1 cellular context compared by ENCODE assay signal in genomic region chr16:67236551-67237395, GRCh38.
TF ChIP-seq lines count a peak whose summit lies in the region.

No MANE protein-coding gene starts in this region.

TF ChIP-seq in K562, 482 proteins besides CTCF, POLR2A, EP300 and RAD21 (continued from another document):
- TF ChIP-seq, protein P1, sequence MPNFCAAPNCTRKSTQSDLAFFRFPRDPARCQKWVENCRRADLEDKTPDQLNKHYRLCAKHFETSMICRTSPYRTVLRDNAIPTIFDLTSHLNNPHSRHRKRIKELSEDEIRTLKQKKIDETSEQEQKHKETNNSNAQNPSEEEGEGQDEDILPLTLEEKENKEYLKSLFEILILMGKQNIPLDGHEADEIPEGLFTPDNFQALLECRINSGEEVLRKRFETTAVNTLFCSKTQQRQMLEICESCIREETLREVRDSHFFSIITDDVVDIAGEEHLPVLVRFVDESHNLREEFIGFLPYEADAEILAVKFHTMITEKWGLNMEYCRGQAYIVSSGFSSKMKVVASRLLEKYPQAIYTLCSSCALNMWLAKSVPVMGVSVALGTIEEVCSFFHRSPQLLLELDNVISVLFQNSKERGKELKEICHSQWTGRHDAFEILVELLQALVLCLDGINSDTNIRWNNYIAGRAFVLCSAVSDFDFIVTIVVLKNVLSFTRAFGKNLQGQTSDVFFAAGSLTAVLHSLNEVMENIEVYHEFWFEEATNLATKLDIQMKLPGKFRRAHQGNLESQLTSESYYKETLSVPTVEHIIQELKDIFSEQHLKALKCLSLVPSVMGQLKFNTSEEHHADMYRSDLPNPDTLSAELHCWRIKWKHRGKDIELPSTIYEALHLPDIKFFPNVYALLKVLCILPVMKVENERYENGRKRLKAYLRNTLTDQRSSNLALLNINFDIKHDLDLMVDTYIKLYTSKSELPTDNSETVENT (CRISPR knock-in tag; IDR thresholded peaks at IDR 0.05): no peak
- TF ChIP-seq BACH1 (tag; IDR thresholded peaks at IDR 0.05) (no peak), ZNF398 (CRISPR knock-in tag; IDR thresholded peaks at IDR 0.05) (no peak), ZNF589 (CRISPR knock-in tag; IDR thresholded peaks at IDR 0.05; ENCODE audit: low read depth) (no peak), TAF15 (IDR thresholded peaks at IDR 0.05; ENCODE audit: low read depth, low read length) (no peak), ZNF57 (CRISPR knock-in tag; IDR thresholded peaks at IDR 0.05) (no peak), TCF7 (IDR thresholded peaks at IDR 0.05; ENCODE audit: borderline replicate concordance) (no peak)
- TF ChIP-seq, protein P2, sequence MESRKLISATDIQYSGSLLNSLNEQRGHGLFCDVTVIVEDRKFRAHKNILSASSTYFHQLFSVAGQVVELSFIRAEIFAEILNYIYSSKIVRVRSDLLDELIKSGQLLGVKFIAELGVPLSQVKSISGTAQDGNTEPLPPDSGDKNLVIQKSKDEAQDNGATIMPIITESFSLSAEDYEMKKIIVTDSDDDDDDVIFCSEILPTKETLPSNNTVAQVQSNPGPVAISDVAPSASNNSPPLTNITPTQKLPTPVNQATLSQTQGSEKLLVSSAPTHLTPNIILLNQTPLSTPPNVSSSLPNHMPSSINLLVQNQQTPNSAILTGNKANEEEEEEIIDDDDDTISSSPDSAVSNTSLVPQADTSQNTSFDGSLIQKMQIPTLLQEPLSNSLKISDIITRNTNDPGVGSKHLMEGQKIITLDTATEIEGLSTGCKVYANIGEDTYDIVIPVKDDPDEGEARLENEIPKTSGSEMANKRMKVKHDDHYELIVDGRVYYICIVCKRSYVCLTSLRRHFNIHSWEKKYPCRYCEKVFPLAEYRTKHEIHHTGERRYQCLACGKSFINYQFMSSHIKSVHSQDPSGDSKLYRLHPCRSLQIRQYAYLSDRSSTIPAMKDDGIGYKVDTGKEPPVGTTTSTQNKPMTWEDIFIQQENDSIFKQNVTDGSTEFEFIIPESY (CRISPR knock-in tag; IDR thresholded peaks at IDR 0.05): peak; percentile 86
- TF ChIP-seq, protein P3, sequence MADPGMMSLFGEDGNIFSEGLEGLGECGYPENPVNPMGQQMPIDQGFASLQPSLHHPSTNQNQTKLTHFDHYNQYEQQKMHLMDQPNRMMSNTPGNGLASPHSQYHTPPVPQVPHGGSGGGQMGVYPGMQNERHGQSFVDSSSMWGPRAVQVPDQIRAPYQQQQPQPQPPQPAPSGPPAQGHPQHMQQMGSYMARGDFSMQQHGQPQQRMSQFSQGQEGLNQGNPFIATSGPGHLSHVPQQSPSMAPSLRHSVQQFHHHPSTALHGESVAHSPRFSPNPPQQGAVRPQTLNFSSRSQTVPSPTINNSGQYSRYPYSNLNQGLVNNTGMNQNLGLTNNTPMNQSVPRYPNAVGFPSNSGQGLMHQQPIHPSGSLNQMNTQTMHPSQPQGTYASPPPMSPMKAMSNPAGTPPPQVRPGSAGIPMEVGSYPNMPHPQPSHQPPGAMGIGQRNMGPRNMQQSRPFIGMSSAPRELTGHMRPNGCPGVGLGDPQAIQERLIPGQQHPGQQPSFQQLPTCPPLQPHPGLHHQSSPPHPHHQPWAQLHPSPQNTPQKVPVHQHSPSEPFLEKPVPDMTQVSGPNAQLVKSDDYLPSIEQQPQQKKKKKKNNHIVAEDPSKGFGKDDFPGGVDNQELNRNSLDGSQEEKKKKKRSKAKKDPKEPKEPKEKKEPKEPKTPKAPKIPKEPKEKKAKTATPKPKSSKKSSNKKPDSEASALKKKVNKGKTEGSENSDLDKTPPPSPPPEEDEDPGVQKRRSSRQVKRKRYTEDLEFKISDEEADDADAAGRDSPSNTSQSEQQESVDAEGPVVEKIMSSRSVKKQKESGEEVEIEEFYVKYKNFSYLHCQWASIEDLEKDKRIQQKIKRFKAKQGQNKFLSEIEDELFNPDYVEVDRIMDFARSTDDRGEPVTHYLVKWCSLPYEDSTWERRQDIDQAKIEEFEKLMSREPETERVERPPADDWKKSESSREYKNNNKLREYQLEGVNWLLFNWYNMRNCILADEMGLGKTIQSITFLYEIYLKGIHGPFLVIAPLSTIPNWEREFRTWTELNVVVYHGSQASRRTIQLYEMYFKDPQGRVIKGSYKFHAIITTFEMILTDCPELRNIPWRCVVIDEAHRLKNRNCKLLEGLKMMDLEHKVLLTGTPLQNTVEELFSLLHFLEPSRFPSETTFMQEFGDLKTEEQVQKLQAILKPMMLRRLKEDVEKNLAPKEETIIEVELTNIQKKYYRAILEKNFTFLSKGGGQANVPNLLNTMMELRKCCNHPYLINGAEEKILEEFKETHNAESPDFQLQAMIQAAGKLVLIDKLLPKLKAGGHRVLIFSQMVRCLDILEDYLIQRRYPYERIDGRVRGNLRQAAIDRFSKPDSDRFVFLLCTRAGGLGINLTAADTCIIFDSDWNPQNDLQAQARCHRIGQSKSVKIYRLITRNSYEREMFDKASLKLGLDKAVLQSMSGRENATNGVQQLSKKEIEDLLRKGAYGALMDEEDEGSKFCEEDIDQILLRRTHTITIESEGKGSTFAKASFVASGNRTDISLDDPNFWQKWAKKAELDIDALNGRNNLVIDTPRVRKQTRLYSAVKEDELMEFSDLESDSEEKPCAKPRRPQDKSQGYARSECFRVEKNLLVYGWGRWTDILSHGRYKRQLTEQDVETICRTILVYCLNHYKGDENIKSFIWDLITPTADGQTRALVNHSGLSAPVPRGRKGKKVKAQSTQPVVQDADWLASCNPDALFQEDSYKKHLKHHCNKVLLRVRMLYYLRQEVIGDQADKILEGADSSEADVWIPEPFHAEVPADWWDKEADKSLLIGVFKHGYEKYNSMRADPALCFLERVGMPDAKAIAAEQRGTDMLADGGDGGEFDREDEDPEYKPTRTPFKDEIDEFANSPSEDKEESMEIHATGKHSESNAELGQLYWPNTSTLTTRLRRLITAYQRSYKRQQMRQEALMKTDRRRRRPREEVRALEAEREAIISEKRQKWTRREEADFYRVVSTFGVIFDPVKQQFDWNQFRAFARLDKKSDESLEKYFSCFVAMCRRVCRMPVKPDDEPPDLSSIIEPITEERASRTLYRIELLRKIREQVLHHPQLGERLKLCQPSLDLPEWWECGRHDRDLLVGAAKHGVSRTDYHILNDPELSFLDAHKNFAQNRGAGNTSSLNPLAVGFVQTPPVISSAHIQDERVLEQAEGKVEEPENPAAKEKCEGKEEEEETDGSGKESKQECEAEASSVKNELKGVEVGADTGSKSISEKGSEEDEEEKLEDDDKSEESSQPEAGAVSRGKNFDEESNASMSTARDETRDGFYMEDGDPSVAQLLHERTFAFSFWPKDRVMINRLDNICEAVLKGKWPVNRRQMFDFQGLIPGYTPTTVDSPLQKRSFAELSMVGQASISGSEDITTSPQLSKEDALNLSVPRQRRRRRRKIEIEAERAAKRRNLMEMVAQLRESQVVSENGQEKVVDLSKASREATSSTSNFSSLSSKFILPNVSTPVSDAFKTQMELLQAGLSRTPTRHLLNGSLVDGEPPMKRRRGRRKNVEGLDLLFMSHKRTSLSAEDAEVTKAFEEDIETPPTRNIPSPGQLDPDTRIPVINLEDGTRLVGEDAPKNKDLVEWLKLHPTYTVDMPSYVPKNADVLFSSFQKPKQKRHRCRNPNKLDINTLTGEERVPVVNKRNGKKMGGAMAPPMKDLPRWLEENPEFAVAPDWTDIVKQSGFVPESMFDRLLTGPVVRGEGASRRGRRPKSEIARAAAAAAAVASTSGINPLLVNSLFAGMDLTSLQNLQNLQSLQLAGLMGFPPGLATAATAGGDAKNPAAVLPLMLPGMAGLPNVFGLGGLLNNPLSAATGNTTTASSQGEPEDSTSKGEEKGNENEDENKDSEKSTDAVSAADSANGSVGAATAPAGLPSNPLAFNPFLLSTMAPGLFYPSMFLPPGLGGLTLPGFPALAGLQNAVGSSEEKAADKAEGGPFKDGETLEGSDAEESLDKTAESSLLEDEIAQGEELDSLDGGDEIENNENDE (IDR thresholded peaks at IDR 0.05; ENCODE audit: low read depth, low read length): no peak
- TF ChIP-seq, protein P4, sequence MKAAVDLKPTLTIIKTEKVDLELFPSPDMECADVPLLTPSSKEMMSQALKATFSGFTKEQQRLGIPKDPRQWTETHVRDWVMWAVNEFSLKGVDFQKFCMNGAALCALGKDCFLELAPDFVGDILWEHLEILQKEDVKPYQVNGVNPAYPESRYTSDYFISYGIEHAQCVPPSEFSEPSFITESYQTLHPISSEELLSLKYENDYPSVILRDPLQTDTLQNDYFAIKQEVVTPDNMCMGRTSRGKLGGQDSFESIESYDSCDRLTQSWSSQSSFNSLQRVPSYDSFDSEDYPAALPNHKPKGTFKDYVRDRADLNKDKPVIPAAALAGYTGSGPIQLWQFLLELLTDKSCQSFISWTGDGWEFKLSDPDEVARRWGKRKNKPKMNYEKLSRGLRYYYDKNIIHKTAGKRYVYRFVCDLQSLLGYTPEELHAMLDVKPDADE (conservative IDR thresholded peaks at IDR 0.05; ENCODE audit: control insufficient read depth, low read depth, low read length): no peak
